In genomic region chr7:148882668-148883232, GRCh38 we compare ENCODE assay signal across 8 cellular contexts. TPM values are rescaled to one million over a fixed set of nuclear protein-coding genes. Genes with fewer than 3 reads are reported as not detected.
DNase-seq lines count a peak whose midpoint lies in the region; ATAC-seq, FAIRE-seq and TF ChIP-seq lines count a peak whose summit lies in the region.

No MANE protein-coding gene starts in this region.

- TF ChIP-seq POLR2A in GM12892 (IDR thresholded peaks at IDR 0.05; ENCODE audit: low read depth, low read length): no peak

- H3K9me3 ChIP-seq in iPS-18c (ENCODE audit: control insufficient read depth, insufficient read depth, low read length) (no peaks in the 10 kb centered on the region), subcutaneous abdominal adipose tissue (ENCODE audit: control insufficient read depth in 5 of 5, low read length in 5 of 5) (no peaks in the 10 kb centered on the region)

- H3K27ac ChIP-seq in 22Rv1 (peak overlapping the region; percentile 96), subcutaneous abdominal adipose tissue (ENCODE audit: low read depth, low read length) (peak overlapping the region; percentile 37)

- peaks cover 0 to 3% (median 0%) of the 10 kb centered on the region in 5 donors for H3K27me3 ChIP-seq in subcutaneous abdominal adipose tissue (ENCODE audit: control insufficient read depth in 5 of 5, insufficient read depth in 4 of 5, low read length in 5 of 5)

- H3K36me3 Mint-ChIP-seq in activated CD4-positive, alpha-beta memory T cell treated with anti-CD3 and anti-CD28 coated beads for 36 hours: peaks cover 23% of the 10 kb centered on the region

- no peak for DNase-seq in GM12892 (ENCODE audit: insufficient read length)
- no peak for DNase-seq in activated CD4-positive, alpha-beta memory T cell treated with anti-CD3 and anti-CD28 coated beads for 36 hours
- no peak for DNase-seq in iPS-NIHi7 (ENCODE audit: extremely low spot score)
- no peak for DNase-seq in activated CD4-positive, alpha-beta T cell treated with anti-CD3 and anti-CD28 coated beads for 4 hours

- peak; percentile 85 for FAIRE-seq in GM12892 (lab: Jason Lieb, UNC)

- CTCF ChIA-PET in activated CD4-positive, alpha-beta memory T cell treated with anti-CD3 and anti-CD28 coated beads for 36 hours (lab: Charles Lee): interaction anchor here (0.7 to 2.3 kb wide), 8 partner anchors 9 to 244 kb away, joined by 3 to 21 read pairs (median 3); no protein-coding TSS in a partner anchor

- H3K9ac ChIP-seq in subcutaneous abdominal adipose tissue (ENCODE audit: low read length in 5 of 5): peak overlapping the region; percentile 46 to 86 (median 84)

- H3K36me3 ChIP-seq in subcutaneous abdominal adipose tissue (ENCODE audit: control insufficient read depth in 5 of 5, insufficient read depth in 5 of 5, low read length in 5 of 5): no peaks in the 10 kb centered on the region

- peak overlapping the region; percentile 98 for H3K27ac Mint-ChIP-seq in activated CD4-positive, alpha-beta memory T cell treated with anti-CD3 and anti-CD28 coated beads for 36 hours

- peak overlapping the region; percentile 55 for H3K4me3 ChIP-seq in iPS-18c (ENCODE audit: insufficient read depth, low read depth, low read length)
- H3K4me3 ChIP-seq in subcutaneous abdominal adipose tissue (ENCODE audit: low read depth in 1 of 5, low read length in 5 of 5): peak overlapping the region; percentile 74 to 83 (median 76)

- H3K4me1 ChIP-seq in subcutaneous abdominal adipose tissue (ENCODE audit: control insufficient read depth in 5 of 5, insufficient read depth in 5 of 5, low read length in 5 of 5): peaks cover 2 to 13% (median 9%) of the 10 kb centered on the region in 5 donors

- POLR2A ChIA-PET in activated CD4-positive, alpha-beta memory T cell treated with anti-CD3 and anti-CD28 coated beads for 36 hours (lab: Charles Lee): interaction anchor here (1.0 to 5.1 kb wide), 11 partner anchors 11 to 146 kb away, joined by 3 to 52 read pairs (median 5); no protein-coding TSS in a partner anchor

- H3K4me3 Mint-ChIP-seq in activated CD4-positive, alpha-beta memory T cell treated with anti-CD3 and anti-CD28 coated beads for 36 hours: peak overlapping the region; percentile 97

- no peaks in the 10 kb centered on the region for H3K9me3 Mint-ChIP-seq in activated CD4-positive, alpha-beta memory T cell treated with anti-CD3 and anti-CD28 coated beads for 36 hours

- intact Hi-C loops in activated CD4-positive, alpha-beta memory T cell treated with anti-CD3 and anti-CD28 coated beads for 36 hours (cut with micrococcal nuclease): loop anchor here (2.0 to 5.0 kb wide), 3 partner anchors 40 to 186 kb away; no protein-coding TSS in a partner anchor

- ATAC-seq in HG02970 (IDR thresholded peaks at IDR 0.05; ENCODE audit: low FRiP score, unreplicated experiment): no peak

- H3K4me1 Mint-ChIP-seq in activated CD4-positive, alpha-beta memory T cell treated with anti-CD3 and anti-CD28 coated beads for 36 hours (ENCODE audit: low read depth): peaks cover 39% of the 10 kb centered on the region

- H3K27me3 Mint-ChIP-seq in activated CD4-positive, alpha-beta memory T cell treated with anti-CD3 and anti-CD28 coated beads for 36 hours: no peaks in the 10 kb centered on the region

- TF ChIP-seq CTCF in 22Rv1 (IDR thresholded peaks at IDR 0.05): no peak

RNA-seq across cellular contexts. Expression of gene EZH2, which starts 1.3 kb away (rescaled TPM):
- polyA plus RNA-seq in GM12892 (2012; ENCODE audit: missing spikeins): 49.0 TPM
- total RNA-seq in activated CD4-positive, alpha-beta memory T cell treated with anti-CD3 and anti-CD28 coated beads for 36 hours: 100 to 1,000 TPM; 102 to 103 TPM
